1 cellular context compared by ENCODE assay signal in genomic region chr10:5575482-5576153, GRCh38.
A peak's percentile ranks its signal among the peaks of the same experiment; 100 is the strongest.
TF ChIP-seq lines count a peak whose summit lies in the region.

No MANE protein-coding gene starts in this region.

TF ChIP-seq in IMR-90, 13 proteins besides CTCF, POLR2A, EP300 and RAD21:
- peak; percentile 25; the same call in 1 of the 2 replicates for TF ChIP-seq CEBPB (IDR thresholded peaks at IDR 0.05; ENCODE audit: low read depth, low read length)
- TF ChIP-seq RCOR1 (IDR thresholded peaks at IDR 0.05; ENCODE audit: insufficient replicate concordance, low read length), result no peak
- TF ChIP-seq MXI1 (IDR thresholded peaks at IDR 0.05; ENCODE audit: borderline replicate concordance, low read depth, low read length), result no peak
- peak; percentile 50; the same call in 1 of the 2 replicates for TF ChIP-seq MAZ (IDR thresholded peaks at IDR 0.05; ENCODE audit: borderline replicate concordance, low read depth, low read length)
- peak; percentile 52; the same call in 1 of the 2 replicates for TF ChIP-seq USF2 (IDR thresholded peaks at IDR 0.05; ENCODE audit: low read depth, low read length)
- no peak for TF ChIP-seq CHD1 (IDR thresholded peaks at IDR 0.05; ENCODE audit: low read depth, low read length)
- TF ChIP-seq SMC3 (IDR thresholded peaks at IDR 0.05; ENCODE audit: low read depth, low read length), result no peak
- peak; percentile 66 for TF ChIP-seq FOS (IDR thresholded peaks at IDR 0.05; ENCODE audit: low read depth, low read length)
- no peak for TF ChIP-seq ELK1 (IDR thresholded peaks at IDR 0.05; ENCODE audit: borderline replicate concordance, low read depth, low read length)
- no peak for TF ChIP-seq NFE2L2 (IDR thresholded peaks at IDR 0.05; ENCODE audit: low read depth, low read length)
- peak; percentile 26; the same call in 1 of the 2 replicates for TF ChIP-seq BHLHE40 (IDR thresholded peaks at IDR 0.05; ENCODE audit: low read depth, low read length)
- TF ChIP-seq MAFK (IDR thresholded peaks at IDR 0.05; ENCODE audit: low read depth, low read length), result no peak
- TF ChIP-seq RFX5 (IDR thresholded peaks at IDR 0.05; ENCODE audit: low read depth, low read length), result no peak
TF ChIP-seq in IMR-90: peak in this region for 5.
